Comparison of ENCODE assay signal across 15 cellular contexts in genomic region chr1:203665986-203666385, GRCh38. TPM values are rescaled to one million over a fixed set of nuclear protein-coding genes. Genes with fewer than 3 reads are reported as not detected.
DNase-seq lines count a peak whose midpoint lies in the region; TF ChIP-seq lines count a peak whose summit lies in the region.
"Had no signal": no experiment of that assay in that cellular context is flagged by ENCODE, and none has a peak within 500 bp of the region (broad histone marks: within the 10 kb centered on the region; RNA-seq: fewer than 3 reads in every experiment).

No MANE protein-coding gene starts in this region.

- CTCF ChIA-PET in AG04450 (lab: Charles Lee), result interaction anchor here (1.3 to 1.6 kb wide), 2 partner anchors 34 to 162 kb away, joined by 3 to 5 read pairs; no protein-coding TSS in a partner anchor

- no peak overlapping the region for H3K9ac ChIP-seq in trophoblast cell (ENCODE audit: low read length)
- H3K9ac ChIP-seq in neural progenitor cell, result no peak overlapping the region

- no peaks in the 10 kb centered on the region for H3K79me1 ChIP-seq in trophoblast cell (ENCODE audit: low read length)

- 0 out of 2 replicates have a peak, but pooled peaks have one; percentile 18 for TF ChIP-seq CTCF in AG04450 (IDR thresholded peaks at IDR 0.05; ENCODE audit: low read depth, low read length)
- TF ChIP-seq CTCF in esophagus squamous epithelium (IDR thresholded peaks at IDR 0.05), result no peak
- TF ChIP-seq CTCF in neural progenitor cell (IDR thresholded peaks at IDR 0.05), result no peak

- H3K36me3 ChIP-seq in esophagus squamous epithelium (peaks cover 0 to 14% (median 0%) of the 10 kb centered on the region in 3 donors), trophoblast cell (ENCODE audit: control insufficient read depth in 1 of 2, insufficient read depth in 2 of 2, low read length in 2 of 2) (peaks cover 23 to 25% of the 10 kb centered on the region in 2 experiments), neural progenitor cell (no peaks in the 10 kb centered on the region)

- H3K14ac ChIP-seq in trophoblast cell (ENCODE audit: low read length), result no peak overlapping the region

- no peak overlapping the region for H2BK120ac ChIP-seq in trophoblast cell (ENCODE audit: insufficient read depth, low read length, poor library complexity)

- DNase-seq in AG04450 (ENCODE audit: low read depth, low spot score) (no peak), NCI-H69 (lab: John Stamatoyannopoulos, UW) (peak; percentile 75), esophagus squamous epithelium (lab: John Stamatoyannopoulos, UW) (no peak), trophoblast cell (no peak), HUDEP-2 (lab: John Stamatoyannopoulos, UW; ENCODE audit: unreplicated experiment in 76 of 76) (no peak), neural progenitor cell (ENCODE audit: low spot score) (no peak), SHP77 treated with DMSO at 0.1 percent for 48 hours (lab: John Stamatoyannopoulos, UW) (no peak)
- DNase-seq in activated CD4-positive, alpha-beta T cell treated with anti-CD3 and anti-CD28 coated beads, Interleukin-2, amount 50 U/mL, for 4 hours, result no peak
- DNase-seq: activated CD4-positive, alpha-beta T cell treated with anti-CD3 and anti-CD28 coated beads, Interleukin-2, amount 50 U/mL, for 1 hour; activated effector memory CD4-positive, alpha-beta T cell treated with anti-CD3 and anti-CD28 coated beads, Interleukin-2, amount 50 U/mL, for 16 hours; AML-193; body of pancreas; NCI-H1092 treated with DMSO at 0.1 percent for 48 hours; nucleus accumbens; PC-9 had no signal

- peaks cover 7% of the 10 kb centered on the region for H3F3A ChIP-seq in neural progenitor cell (ENCODE audit: low read depth)

- H3K9me3 ChIP-seq in AG04450 (ENCODE audit: control insufficient read depth, insufficient read depth, low read length), result no peaks in the 10 kb centered on the region
- H3K9me3 ChIP-seq in esophagus squamous epithelium, result no peaks in the 10 kb centered on the region
- H3K9me3 ChIP-seq in trophoblast cell (ENCODE audit: insufficient read depth, low read depth, low read length), result no peaks in the 10 kb centered on the region
- H3K9me3 ChIP-seq in neural progenitor cell (ENCODE audit: low read depth), result no peaks in the 10 kb centered on the region
- H3K9me3 ChIP-seq: body of pancreas had no signal

- H3K4me3 ChIP-seq in AG04450 (ENCODE audit: low read depth, low read length) (no peak overlapping the region), esophagus squamous epithelium (no peak overlapping the region), trophoblast cell (ENCODE audit: low read depth, low read length) (no peak overlapping the region), neural progenitor cell (no peak overlapping the region)
- H3K4me3 ChIP-seq: body of pancreas, PC-9 had no signal

- peaks cover 3% of the 10 kb centered on the region for H4K20me1 ChIP-seq in neural progenitor cell (ENCODE audit: low read depth)

- peaks cover 9% of the 10 kb centered on the region for H3K36me3 Mint-ChIP-seq in neural progenitor cell

- no peak overlapping the region for H3K4me3 Mint-ChIP-seq in neural progenitor cell

- intact Hi-C loops in esophagus squamous epithelium (cut with DNase I), result no loop called here

- H4K8ac ChIP-seq in trophoblast cell (ENCODE audit: low read depth, low read length), result no peak overlapping the region

- no peak overlapping the region for H3K18ac ChIP-seq in trophoblast cell (ENCODE audit: low read length)

- peak overlapping the region; percentile 11 for H3K4ac ChIP-seq in trophoblast cell (ENCODE audit: low read depth, low read length)

- no peak overlapping the region for H4K91ac ChIP-seq in trophoblast cell (ENCODE audit: low read depth, low read length)

- no peak for TF ChIP-seq POLR2A in esophagus squamous epithelium (IDR thresholded peaks at IDR 0.05)

- H3K79me2 ChIP-seq in trophoblast cell (ENCODE audit: control insufficient read depth, insufficient read depth, low read length, poor library complexity) (peaks cover 11% of the 10 kb centered on the region), neural progenitor cell (ENCODE audit: low read depth) (no peaks in the 10 kb centered on the region)

- no peak overlapping the region for H3K23ac ChIP-seq in trophoblast cell (ENCODE audit: low read length)

- H2AFZ ChIP-seq in trophoblast cell (ENCODE audit: insufficient read depth, low read length, poor library complexity) (no peak overlapping the region), neural progenitor cell (replicated peaks) (no peak overlapping the region)
- H2AFZ ChIP-seq: PC-9 had no signal

- peaks cover 5% of the 10 kb centered on the region for H3K27me3 Mint-ChIP-seq in neural progenitor cell (ENCODE audit: insufficient read depth, low read depth)

- no peaks in the 10 kb centered on the region for H3K9me3 Mint-ChIP-seq in neural progenitor cell

- no peak overlapping the region for H3K27ac Mint-ChIP-seq in neural progenitor cell

- no peak overlapping the region for H2BK5ac ChIP-seq in trophoblast cell (ENCODE audit: low read depth, low read length, poor library complexity)

- no peaks in the 10 kb centered on the region for H3K27me3 ChIP-seq in AG04450 (ENCODE audit: control insufficient read depth, insufficient read depth, low read length)
- no peaks in the 10 kb centered on the region for H3K27me3 ChIP-seq in esophagus squamous epithelium
- H3K27me3 ChIP-seq in trophoblast cell (ENCODE audit: insufficient read depth, low read length), result no peaks in the 10 kb centered on the region
- H3K27me3 ChIP-seq in neural progenitor cell, result no peaks in the 10 kb centered on the region
- H3K27me3 ChIP-seq: body of pancreas had no signal

- WGBS in esophagus squamous epithelium, 2 donors, result 55 to 80% methylated on average over 1 to 2 of the region's 2 CpGs
- no CpG with 5 or more reads among the region's 2 CpGs for WGBS in trophoblast cell (ENCODE audit: extremely low coverage, insufficient coverage, insufficient read length)

- peaks cover 16 to 87% (median 73%) of the 10 kb centered on the region in 3 donors for H3K4me1 ChIP-seq in esophagus squamous epithelium
- H3K4me1 ChIP-seq in trophoblast cell (ENCODE audit: control insufficient read depth in 1 of 2, insufficient read depth in 2 of 2, low read length in 2 of 2), result peaks cover 14 to 23% of the 10 kb centered on the region in 2 experiments
- H3K4me1 ChIP-seq in neural progenitor cell, result peaks cover 16% of the 10 kb centered on the region

- peaks cover 47% of the 10 kb centered on the region for H3K4me1 Mint-ChIP-seq in neural progenitor cell

- H3K4me2 ChIP-seq in trophoblast cell (ENCODE audit: low read length) (no peak overlapping the region), neural progenitor cell (no peak overlapping the region)
- H3K4me2 ChIP-seq: PC-9 had no signal

- no peak overlapping the region for H2AK5ac ChIP-seq in trophoblast cell (ENCODE audit: low read length)

- H3K27ac ChIP-seq in AG04450 (ENCODE audit: low read depth, low read length), result peak overlapping the region; percentile 11
- peak overlapping the region in 3 of 4 donors; percentile 74 to 76 (median 76) for H3K27ac ChIP-seq in esophagus squamous epithelium
- H3K27ac ChIP-seq in trophoblast cell (ENCODE audit: low read depth, low read length), result no peak overlapping the region
- no peak overlapping the region for H3K27ac ChIP-seq in neural progenitor cell
- H3K27ac ChIP-seq: PC-9 had no signal

- H4K12ac ChIP-seq in trophoblast cell (ENCODE audit: low read depth, low read length), result no peak overlapping the region

- POLR2A ChIA-PET in AG04450 (lab: Yijun Ruan, JAX), result no interaction called here

- no peak overlapping the region for H2BK12ac ChIP-seq in trophoblast cell (ENCODE audit: low read length)

RNA-seq across cellular contexts. Expression of gene ATP2B4, which starts 39.4 kb away (rescaled TPM):
- 168 and 204 TPM in 2 replicates for polyA plus RNA-seq in AG04450 (2011; rRNA removed)
- polyA minus RNA-seq in AG04450 (2011; rRNA and poly(A)+ RNA removed), result 319 and 332 TPM in 2 replicates
- 10 to 100 TPM; 23.7 to 58.9 (median 39.2) TPM for total RNA-seq in esophagus squamous epithelium
- 278 and 279 TPM in 2 replicates for polyA plus RNA-seq in trophoblast cell (2013)
- total RNA-seq in neural progenitor cell (ENCODE audit: low replicate concordance), result 39.6 and 39.8 TPM in 2 replicates

Comparison
In these comparisons a context has a peak if more than half of its experiments do, and no peak if none do; other contexts are left out.
1. H3K27ac ChIP-seq: peak in AG04450 (single experiment) and esophagus squamous epithelium (3 of 4); none in trophoblast cell (single experiment) and neural progenitor cell (single experiment).